Comparison of ENCODE assay signal across 2 cellular contexts in the genomic region with DNA sequence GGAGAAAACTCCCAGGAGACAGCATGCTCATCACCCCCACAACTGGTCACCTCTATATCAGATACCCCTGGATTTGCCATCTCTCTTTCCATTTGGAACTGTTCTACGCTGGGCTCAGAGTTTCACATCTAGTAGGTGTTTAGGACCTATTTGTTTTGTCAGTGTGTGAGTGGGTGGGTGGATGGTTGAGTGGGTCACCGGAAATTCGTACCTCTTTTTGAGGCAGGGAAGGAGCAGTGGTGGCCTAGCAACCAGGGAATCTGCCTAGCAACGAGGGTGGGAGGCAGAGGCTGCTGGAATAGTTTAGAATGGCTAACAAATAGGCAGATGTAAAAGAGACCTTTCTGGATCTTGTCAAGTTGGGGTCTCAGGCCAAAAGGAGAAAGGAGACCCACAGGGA.
A peak's percentile ranks its signal among the peaks of the same experiment; 100 is the strongest.
TF ChIP-seq lines count a peak whose summit lies in the region.

No MANE protein-coding gene starts in this region.

TF ChIP-seq in HCT116, 20 proteins besides CTCF, POLR2A, EP300 and RAD21:
- TF ChIP-seq ZFX (IDR thresholded peaks at IDR 0.05) (no peak), ZNF274 (IDR thresholded peaks at IDR 0.05; ENCODE audit: low read depth, low read length) (no peak), EGR1 (IDR thresholded peaks at IDR 0.05; ENCODE audit: low read depth) (no peak), EZH2phosphoT487 (IDR thresholded peaks at IDR 0.05; ENCODE audit: borderline replicate concordance) (no peak), ELF1 (IDR thresholded peaks at IDR 0.05; ENCODE audit: borderline replicate concordance, low read depth) (no peak)
- TF ChIP-seq, protein P1, sequence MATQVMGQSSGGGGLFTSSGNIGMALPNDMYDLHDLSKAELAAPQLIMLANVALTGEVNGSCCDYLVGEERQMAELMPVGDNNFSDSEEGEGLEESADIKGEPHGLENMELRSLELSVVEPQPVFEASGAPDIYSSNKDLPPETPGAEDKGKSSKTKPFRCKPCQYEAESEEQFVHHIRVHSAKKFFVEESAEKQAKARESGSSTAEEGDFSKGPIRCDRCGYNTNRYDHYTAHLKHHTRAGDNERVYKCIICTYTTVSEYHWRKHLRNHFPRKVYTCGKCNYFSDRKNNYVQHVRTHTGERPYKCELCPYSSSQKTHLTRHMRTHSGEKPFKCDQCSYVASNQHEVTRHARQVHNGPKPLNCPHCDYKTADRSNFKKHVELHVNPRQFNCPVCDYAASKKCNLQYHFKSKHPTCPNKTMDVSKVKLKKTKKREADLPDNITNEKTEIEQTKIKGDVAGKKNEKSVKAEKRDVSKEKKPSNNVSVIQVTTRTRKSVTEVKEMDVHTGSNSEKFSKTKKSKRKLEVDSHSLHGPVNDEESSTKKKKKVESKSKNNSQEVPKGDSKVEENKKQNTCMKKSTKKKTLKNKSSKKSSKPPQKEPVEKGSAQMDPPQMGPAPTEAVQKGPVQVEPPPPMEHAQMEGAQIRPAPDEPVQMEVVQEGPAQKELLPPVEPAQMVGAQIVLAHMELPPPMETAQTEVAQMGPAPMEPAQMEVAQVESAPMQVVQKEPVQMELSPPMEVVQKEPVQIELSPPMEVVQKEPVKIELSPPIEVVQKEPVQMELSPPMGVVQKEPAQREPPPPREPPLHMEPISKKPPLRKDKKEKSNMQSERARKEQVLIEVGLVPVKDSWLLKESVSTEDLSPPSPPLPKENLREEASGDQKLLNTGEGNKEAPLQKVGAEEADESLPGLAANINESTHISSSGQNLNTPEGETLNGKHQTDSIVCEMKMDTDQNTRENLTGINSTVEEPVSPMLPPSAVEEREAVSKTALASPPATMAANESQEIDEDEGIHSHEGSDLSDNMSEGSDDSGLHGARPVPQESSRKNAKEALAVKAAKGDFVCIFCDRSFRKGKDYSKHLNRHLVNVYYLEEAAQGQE (IDR thresholded peaks at IDR 0.05; ENCODE audit: low read depth) = no peak
TF ChIP-seq in HCT116: peak in this region for 0.

TF ChIP-seq in H1, 55 proteins besides CTCF, POLR2A, EP300 and RAD21:
- no peak for TF ChIP-seq CBX8 (IDR thresholded peaks at IDR 0.05; ENCODE audit: borderline replicate concordance, low read depth, low read length)
- TF ChIP-seq RFX5 (IDR thresholded peaks at IDR 0.05; ENCODE audit: borderline replicate concordance, low read depth, low read length) = peak; percentile 43; the same call in 1 of the 2 replicates
